In the genomic region with DNA sequence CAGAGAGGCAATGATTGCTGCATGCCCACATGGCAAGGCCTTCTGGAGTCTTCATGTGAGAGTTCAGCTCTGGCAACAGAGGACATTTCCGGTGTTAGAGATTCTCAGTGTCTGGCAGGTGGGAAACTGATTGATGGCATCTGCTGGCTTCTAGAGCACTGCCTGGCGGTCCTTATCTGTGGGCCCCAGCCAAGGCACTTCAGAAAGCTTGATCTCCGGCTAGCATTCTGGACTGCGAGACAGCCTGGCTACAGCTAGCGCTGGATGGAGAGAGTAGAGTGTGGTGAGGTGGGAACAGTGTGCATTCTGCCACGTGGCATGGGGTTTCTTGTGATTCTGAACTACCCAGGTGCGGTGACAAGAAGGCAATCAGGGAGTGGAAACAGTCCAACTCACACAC, we compare ENCODE assay signal across 1 cellular context.
TF ChIP-seq lines count a peak whose summit lies in the region.

No MANE protein-coding gene starts in this region.

TF ChIP-seq in K562, 482 proteins besides CTCF, POLR2A, EP300 and RAD21 (continued from another document and continues in another):
- TF ChIP-seq, protein P1, sequence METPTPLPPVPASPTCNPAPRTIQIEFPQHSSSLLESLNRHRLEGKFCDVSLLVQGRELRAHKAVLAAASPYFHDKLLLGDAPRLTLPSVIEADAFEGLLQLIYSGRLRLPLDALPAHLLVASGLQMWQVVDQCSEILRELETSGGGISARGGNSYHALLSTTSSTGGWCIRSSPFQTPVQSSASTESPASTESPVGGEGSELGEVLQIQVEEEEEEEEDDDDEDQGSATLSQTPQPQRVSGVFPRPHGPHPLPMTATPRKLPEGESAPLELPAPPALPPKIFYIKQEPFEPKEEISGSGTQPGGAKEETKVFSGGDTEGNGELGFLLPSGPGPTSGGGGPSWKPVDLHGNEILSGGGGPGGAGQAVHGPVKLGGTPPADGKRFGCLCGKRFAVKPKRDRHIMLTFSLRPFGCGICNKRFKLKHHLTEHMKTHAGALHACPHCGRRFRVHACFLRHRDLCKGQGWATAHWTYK (CRISPR knock-in tag; IDR thresholded peaks at IDR 0.05) = no peak
- TF ChIP-seq, protein P2, sequence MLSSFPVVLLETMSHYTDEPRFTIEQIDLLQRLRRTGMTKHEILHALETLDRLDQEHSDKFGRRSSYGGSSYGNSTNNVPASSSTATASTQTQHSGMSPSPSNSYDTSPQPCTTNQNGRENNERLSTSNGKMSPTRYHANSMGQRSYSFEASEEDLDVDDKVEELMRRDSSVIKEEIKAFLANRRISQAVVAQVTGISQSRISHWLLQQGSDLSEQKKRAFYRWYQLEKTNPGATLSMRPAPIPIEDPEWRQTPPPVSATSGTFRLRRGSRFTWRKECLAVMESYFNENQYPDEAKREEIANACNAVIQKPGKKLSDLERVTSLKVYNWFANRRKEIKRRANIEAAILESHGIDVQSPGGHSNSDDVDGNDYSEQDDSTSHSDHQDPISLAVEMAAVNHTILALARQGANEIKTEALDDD (IDR thresholded peaks at IDR 0.05) = no peak
- TF ChIP-seq, protein P3, sequence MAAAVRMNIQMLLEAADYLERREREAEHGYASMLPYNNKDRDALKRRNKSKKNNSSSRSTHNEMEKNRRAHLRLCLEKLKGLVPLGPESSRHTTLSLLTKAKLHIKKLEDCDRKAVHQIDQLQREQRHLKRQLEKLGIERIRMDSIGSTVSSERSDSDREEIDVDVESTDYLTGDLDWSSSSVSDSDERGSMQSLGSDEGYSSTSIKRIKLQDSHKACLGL (CRISPR knock-in tag; IDR thresholded peaks at IDR 0.05; ENCODE audit: borderline replicate concordance, poor library complexity, severe bottlenecking) = no peak
- no peak for TF ChIP-seq CEBPB (tag; IDR thresholded peaks at IDR 0.05)
- TF ChIP-seq KDM1A (IDR thresholded peaks at IDR 0.05) = peak; percentile 94 to 95
- no peak for TF ChIP-seq XRCC5 (IDR thresholded peaks at IDR 0.05; ENCODE audit: low read depth, low read length)
- TF ChIP-seq CHCHD3 (CRISPR knock-in tag; IDR thresholded peaks at IDR 0.05) = no peak
- TF ChIP-seq POLR2G (IDR thresholded peaks at IDR 0.05; ENCODE audit: low read depth, low read length) = no peak
- TF ChIP-seq, protein P4, sequence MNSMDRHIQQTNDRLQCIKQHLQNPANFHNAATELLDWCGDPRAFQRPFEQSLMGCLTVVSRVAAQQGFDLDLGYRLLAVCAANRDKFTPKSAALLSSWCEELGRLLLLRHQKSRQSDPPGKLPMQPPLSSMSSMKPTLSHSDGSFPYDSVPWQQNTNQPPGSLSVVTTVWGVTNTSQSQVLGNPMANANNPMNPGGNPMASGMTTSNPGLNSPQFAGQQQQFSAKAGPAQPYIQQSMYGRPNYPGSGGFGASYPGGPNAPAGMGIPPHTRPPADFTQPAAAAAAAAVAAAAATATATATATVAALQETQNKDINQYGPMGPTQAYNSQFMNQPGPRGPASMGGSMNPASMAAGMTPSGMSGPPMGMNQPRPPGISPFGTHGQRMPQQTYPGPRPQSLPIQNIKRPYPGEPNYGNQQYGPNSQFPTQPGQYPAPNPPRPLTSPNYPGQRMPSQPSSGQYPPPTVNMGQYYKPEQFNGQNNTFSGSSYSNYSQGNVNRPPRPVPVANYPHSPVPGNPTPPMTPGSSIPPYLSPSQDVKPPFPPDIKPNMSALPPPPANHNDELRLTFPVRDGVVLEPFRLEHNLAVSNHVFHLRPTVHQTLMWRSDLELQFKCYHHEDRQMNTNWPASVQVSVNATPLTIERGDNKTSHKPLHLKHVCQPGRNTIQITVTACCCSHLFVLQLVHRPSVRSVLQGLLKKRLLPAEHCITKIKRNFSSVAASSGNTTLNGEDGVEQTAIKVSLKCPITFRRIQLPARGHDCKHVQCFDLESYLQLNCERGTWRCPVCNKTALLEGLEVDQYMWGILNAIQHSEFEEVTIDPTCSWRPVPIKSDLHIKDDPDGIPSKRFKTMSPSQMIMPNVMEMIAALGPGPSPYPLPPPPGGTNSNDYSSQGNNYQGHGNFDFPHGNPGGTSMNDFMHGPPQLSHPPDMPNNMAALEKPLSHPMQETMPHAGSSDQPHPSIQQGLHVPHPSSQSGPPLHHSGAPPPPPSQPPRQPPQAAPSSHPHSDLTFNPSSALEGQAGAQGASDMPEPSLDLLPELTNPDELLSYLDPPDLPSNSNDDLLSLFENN (IDR thresholded peaks at IDR 0.05; ENCODE audit: low read depth in 2 of 2, low read length in 2 of 2) = no peak
- no peak for TF ChIP-seq ZNF384 (IDR thresholded peaks at IDR 0.05; ENCODE audit: low read depth, low read length)
- TF ChIP-seq, protein P5, sequence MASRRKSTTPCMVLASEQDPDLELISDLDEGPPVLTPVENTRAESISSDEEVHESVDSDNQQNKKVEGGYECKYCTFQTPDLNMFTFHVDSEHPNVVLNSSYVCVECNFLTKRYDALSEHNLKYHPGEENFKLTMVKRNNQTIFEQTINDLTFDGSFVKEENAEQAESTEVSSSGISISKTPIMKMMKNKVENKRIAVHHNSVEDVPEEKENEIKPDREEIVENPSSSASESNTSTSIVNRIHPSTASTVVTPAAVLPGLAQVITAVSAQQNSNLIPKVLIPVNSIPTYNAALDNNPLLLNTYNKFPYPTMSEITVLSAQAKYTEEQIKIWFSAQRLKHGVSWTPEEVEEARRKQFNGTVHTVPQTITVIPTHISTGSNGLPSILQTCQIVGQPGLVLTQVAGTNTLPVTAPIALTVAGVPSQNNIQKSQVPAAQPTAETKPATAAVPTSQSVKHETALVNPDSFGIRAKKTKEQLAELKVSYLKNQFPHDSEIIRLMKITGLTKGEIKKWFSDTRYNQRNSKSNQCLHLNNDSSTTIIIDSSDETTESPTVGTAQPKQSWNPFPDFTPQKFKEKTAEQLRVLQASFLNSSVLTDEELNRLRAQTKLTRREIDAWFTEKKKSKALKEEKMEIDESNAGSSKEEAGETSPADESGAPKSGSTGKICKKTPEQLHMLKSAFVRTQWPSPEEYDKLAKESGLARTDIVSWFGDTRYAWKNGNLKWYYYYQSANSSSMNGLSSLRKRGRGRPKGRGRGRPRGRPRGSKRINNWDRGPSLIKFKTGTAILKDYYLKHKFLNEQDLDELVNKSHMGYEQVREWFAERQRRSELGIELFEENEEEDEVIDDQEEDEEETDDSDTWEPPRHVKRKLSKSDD (conservative IDR thresholded peaks at IDR 0.05; ENCODE audit: low read length) = no peak
- TF ChIP-seq, protein P6, sequence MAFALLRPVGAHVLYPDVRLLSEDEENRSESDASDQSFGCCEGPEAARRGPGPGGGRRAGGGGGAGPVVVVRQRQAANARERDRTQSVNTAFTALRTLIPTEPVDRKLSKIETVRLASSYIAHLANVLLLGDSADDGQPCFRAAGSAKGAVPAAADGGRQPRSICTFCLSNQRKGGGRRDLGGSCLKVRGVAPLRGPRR (CRISPR knock-in tag; IDR thresholded peaks at IDR 0.05) = no peak
- TF ChIP-seq, protein P7, sequence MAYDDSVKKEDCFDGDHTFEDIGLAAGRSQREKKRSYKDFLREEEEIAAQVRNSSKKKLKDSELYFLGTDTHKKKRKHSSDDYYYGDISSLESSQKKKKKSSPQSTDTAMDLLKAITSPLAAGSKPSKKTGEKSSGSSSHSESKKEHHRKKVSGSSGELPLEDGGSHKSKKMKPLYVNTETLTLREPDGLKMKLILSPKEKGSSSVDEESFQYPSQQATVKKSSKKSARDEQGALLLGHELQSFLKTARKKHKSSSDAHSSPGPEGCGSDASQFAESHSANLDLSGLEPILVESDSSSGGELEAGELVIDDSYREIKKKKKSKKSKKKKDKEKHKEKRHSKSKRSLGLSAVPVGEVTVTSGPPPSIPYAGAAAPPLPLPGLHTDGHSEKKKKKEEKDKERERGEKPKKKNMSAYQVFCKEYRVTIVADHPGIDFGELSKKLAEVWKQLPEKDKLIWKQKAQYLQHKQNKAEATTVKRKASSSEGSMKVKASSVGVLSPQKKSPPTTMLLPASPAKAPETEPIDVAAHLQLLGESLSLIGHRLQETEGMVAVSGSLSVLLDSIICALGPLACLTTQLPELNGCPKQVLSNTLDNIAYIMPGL (CRISPR knock-in tag; IDR thresholded peaks at IDR 0.05) = no peak
- no peak for TF ChIP-seq ZBTB1 (CRISPR knock-in tag; IDR thresholded peaks at IDR 0.05; ENCODE audit: borderline replicate concordance, low read depth)
- TF ChIP-seq RBM15 (IDR thresholded peaks at IDR 0.05; ENCODE audit: insufficient read depth, low read length) = no peak
- TF ChIP-seq TAF1 (IDR thresholded peaks at IDR 0.05; ENCODE audit: control insufficient read depth, extremely low read depth, insufficient read depth, low read length, severe bottlenecking) = no peak
- no peak for TF ChIP-seq CCAR2 (IDR thresholded peaks at IDR 0.05; ENCODE audit: low read depth, low read length)
- TF ChIP-seq NEUROD1 (IDR thresholded peaks at IDR 0.05; ENCODE audit: borderline replicate concordance, low read depth, low read length, partially characterized antibody) = peak; percentile 14
- TF ChIP-seq, protein P8, sequence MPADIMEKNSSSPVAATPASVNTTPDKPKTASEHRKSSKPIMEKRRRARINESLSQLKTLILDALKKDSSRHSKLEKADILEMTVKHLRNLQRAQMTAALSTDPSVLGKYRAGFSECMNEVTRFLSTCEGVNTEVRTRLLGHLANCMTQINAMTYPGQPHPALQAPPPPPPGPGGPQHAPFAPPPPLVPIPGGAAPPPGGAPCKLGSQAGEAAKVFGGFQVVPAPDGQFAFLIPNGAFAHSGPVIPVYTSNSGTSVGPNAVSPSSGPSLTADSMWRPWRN (IDR thresholded peaks at IDR 0.05; ENCODE audit: low read depth) = no peak
- no peak for TF ChIP-seq ZNF175 (CRISPR knock-in tag; IDR thresholded peaks at IDR 0.05; ENCODE audit: low read depth)
- TF ChIP-seq RBFOX2 (IDR thresholded peaks at IDR 0.05; ENCODE audit: low read depth, low read length) = no peak
- no peak for TF ChIP-seq ETS2 (tag; IDR thresholded peaks at IDR 0.05; ENCODE audit: borderline replicate concordance, poor library complexity, severe bottlenecking)
- TF ChIP-seq, protein P9, sequence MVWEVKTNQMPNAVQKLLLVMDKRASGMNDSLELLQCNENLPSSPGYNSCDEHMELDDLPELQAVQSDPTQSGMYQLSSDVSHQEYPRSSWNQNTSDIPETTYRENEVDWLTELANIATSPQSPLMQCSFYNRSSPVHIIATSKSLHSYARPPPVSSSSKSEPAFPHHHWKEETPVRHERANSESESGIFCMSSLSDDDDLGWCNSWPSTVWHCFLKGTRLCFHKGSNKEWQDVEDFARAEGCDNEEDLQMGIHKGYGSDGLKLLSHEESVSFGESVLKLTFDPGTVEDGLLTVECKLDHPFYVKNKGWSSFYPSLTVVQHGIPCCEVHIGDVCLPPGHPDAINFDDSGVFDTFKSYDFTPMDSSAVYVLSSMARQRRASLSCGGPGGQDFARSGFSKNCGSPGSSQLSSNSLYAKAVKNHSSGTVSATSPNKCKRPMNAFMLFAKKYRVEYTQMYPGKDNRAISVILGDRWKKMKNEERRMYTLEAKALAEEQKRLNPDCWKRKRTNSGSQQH (CRISPR knock-in tag; IDR thresholded peaks at IDR 0.05) = no peak
- TF ChIP-seq ZNF445 (CRISPR knock-in tag; IDR thresholded peaks at IDR 0.05; ENCODE audit: low read depth) = no peak
- TF ChIP-seq IRF2 (CRISPR knock-in tag; IDR thresholded peaks at IDR 0.05) = no peak
- no peak for TF ChIP-seq ZNF696 (CRISPR knock-in tag; conservative IDR thresholded peaks at IDR 0.05)
- no peak for TF ChIP-seq HCFC1 (IDR thresholded peaks at IDR 0.05; ENCODE audit: low read depth, low read length)
- no peak for TF ChIP-seq ZNF23 (CRISPR knock-in tag; IDR thresholded peaks at IDR 0.05)
- TF ChIP-seq SRF (CRISPR knock-in tag; IDR thresholded peaks at IDR 0.05) = no peak
- no peak for TF ChIP-seq TGIF2 (CRISPR knock-in tag; IDR thresholded peaks at IDR 0.05)
- TF ChIP-seq ZEB2 (IDR thresholded peaks at IDR 0.05) = no peak
- no peak for TF ChIP-seq HLTF (IDR thresholded peaks at IDR 0.05)
- TF ChIP-seq, protein P10, sequence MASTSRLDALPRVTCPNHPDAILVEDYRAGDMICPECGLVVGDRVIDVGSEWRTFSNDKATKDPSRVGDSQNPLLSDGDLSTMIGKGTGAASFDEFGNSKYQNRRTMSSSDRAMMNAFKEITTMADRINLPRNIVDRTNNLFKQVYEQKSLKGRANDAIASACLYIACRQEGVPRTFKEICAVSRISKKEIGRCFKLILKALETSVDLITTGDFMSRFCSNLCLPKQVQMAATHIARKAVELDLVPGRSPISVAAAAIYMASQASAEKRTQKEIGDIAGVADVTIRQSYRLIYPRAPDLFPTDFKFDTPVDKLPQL (IDR thresholded peaks at IDR 0.05; ENCODE audit: extremely low read depth, insufficient read length) = no peak
- TF ChIP-seq GATAD2B (IDR thresholded peaks at IDR 0.05; ENCODE audit: borderline replicate concordance) = no peak
- TF ChIP-seq ZNF41 (CRISPR knock-in tag; conservative IDR thresholded peaks at IDR 0.05) = no peak
- TF ChIP-seq ZSCAN29 (IDR thresholded peaks at IDR 0.05) = no peak
- 0 out of 2 replicates have a peak, but pooled peaks have one; percentile 26 for TF ChIP-seq ZNF766 (CRISPR knock-in tag; conservative IDR thresholded peaks at IDR 0.05)
- TF ChIP-seq DMBX1 (CRISPR knock-in tag; IDR thresholded peaks at IDR 0.05; ENCODE audit: borderline replicate concordance) = peak; percentile 75; the same call in 1 of the 2 replicates
- TF ChIP-seq FOXA3 (CRISPR knock-in tag; conservative IDR thresholded peaks at IDR 0.05 in 1 of 2, IDR thresholded peaks at IDR 0.05 in 1 of 2) = no peak
- TF ChIP-seq, protein P11, sequence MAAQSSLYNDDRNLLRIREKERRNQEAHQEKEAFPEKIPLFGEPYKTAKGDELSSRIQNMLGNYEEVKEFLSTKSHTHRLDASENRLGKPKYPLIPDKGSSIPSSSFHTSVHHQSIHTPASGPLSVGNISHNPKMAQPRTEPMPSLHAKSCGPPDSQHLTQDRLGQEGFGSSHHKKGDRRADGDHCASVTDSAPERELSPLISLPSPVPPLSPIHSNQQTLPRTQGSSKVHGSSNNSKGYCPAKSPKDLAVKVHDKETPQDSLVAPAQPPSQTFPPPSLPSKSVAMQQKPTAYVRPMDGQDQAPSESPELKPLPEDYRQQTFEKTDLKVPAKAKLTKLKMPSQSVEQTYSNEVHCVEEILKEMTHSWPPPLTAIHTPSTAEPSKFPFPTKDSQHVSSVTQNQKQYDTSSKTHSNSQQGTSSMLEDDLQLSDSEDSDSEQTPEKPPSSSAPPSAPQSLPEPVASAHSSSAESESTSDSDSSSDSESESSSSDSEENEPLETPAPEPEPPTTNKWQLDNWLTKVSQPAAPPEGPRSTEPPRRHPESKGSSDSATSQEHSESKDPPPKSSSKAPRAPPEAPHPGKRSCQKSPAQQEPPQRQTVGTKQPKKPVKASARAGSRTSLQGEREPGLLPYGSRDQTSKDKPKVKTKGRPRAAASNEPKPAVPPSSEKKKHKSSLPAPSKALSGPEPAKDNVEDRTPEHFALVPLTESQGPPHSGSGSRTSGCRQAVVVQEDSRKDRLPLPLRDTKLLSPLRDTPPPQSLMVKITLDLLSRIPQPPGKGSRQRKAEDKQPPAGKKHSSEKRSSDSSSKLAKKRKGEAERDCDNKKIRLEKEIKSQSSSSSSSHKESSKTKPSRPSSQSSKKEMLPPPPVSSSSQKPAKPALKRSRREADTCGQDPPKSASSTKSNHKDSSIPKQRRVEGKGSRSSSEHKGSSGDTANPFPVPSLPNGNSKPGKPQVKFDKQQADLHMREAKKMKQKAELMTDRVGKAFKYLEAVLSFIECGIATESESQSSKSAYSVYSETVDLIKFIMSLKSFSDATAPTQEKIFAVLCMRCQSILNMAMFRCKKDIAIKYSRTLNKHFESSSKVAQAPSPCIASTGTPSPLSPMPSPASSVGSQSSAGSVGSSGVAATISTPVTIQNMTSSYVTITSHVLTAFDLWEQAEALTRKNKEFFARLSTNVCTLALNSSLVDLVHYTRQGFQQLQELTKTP (IDR thresholded peaks at IDR 0.05; ENCODE audit: low read depth in 1 of 2, partially characterized antibody in 2 of 2) = no peak
- no peak for TF ChIP-seq EZH2 (IDR thresholded peaks at IDR 0.05; ENCODE audit: borderline replicate concordance, low read depth, low read length)
- TF ChIP-seq SMARCA5 (IDR thresholded peaks at IDR 0.05) = no peak
